Comparison of ENCODE assay signal across 7 cellular contexts in the genomic region with DNA sequence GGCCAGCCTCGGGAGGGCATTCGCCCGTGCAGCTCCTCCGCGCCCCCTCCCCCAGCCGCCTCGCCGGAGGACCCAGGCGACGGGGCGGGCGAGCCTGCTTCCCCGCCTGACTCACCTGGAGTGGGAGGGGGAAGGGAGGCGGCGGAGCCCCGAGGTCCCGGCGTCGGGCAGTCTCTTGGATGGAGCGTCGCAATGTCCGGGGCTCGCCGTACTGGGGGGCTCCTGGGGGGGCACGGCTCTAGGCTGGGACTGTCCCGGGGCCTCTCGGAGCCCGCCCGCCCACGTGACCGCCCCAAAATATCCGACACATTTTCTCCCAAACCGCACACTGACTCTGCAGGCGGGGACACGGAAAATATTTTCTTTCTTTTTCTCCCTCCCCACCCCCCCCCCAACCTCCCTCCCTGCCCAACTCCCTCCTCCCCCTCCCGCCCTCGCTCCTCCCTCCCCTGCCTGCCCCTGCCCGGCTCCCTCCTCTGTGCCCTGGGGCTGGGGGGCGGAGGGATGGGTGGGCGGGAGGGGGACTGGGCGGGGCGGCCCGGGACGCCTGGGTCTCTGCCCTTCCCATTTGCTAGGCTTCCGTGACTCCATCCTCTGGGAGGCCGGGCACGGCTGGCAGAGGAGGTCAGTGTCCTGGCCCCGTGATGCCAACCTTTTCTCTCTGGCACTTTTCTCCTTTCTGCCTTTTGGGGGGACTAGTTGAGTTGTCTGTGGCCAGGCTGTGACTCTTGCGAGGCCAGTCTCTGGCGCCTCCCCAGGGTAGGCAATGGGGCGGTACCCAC. TPM values are rescaled to one million over a fixed set of nuclear protein-coding genes. Genes with fewer than 3 reads are reported as not detected.
DNase-seq lines count a peak whose midpoint lies in the region; ATAC-seq and TF ChIP-seq lines count a peak whose summit lies in the region.

A gene (minus strand): TSS at position 351 of the 782 bp plus-strand sequence. CDS start 4,664 bp downstream, outside the sequence.

- no peaks in the 10 kb centered on the region for H3K9me3 Mint-ChIP-seq in activated T-helper 2 cell treated with anti-CD3 and anti-CD28 coated beads, Interferon-gamma antibody, Interleukin-2, Interleukin-4, amounts not matched to agents 10 μg/mL and 5 μg/mL and 100 μg/mL, durations not matched to agents 14 hours and 24 hours and 36 hours
- H3K9me3 Mint-ChIP-seq in natural killer cell: no peaks in the 10 kb centered on the region

- H3K36me3 ChIP-seq in OCI-LY3 (replicated peaks; ENCODE audit: low read depth, low read length) (no peaks in the 10 kb centered on the region), fibroblast of lung (ENCODE audit: control insufficient read depth, insufficient read depth, low read length) (peaks cover 2% of the 10 kb centered on the region), thyroid gland (peaks cover 0 to 4% of the 10 kb centered on the region in 2 donors)

- H4K20me1 ChIP-seq in OCI-LY3 (ENCODE audit: insufficient read depth, low read length) (no peaks in the 10 kb centered on the region), fibroblast of lung (ENCODE audit: control insufficient read depth, extremely low read depth, insufficient read depth, low read length) (no peaks in the 10 kb centered on the region)

- peak within 1 kb of the TSS; percentile 85 for H3K4me3 ChIP-seq in OCI-LY3 (ENCODE audit: low read length)
- peak within 1 kb of the TSS; percentile 43 to 91 (median 66) for H3K4me3 ChIP-seq in fibroblast of lung (replicated peaks in 1 of 4; ENCODE audit: control extremely low read depth in 1 of 4, insufficient read depth in 1 of 4, low read depth in 3 of 4, low read length in 4 of 4)
- peak within 1 kb of the TSS; percentile 4 to 54 (median 53) for H3K4me3 ChIP-seq in thyroid gland (replicated peaks in 1 of 3)

- peak in 1 of 2 donors; percentile 34 for TF ChIP-seq POLR2A in thyroid gland (IDR thresholded peaks at IDR 0.05)

- peak within 1 kb of the TSS; percentile 79 for H3K27ac Mint-ChIP-seq in activated T-helper 2 cell treated with anti-CD3 and anti-CD28 coated beads, Interferon-gamma antibody, Interleukin-2, Interleukin-4, amounts not matched to agents 10 μg/mL and 5 μg/mL and 100 μg/mL, durations not matched to agents 14 hours and 24 hours and 36 hours
- H3K27ac Mint-ChIP-seq in natural killer cell: peak within 1 kb of the TSS; percentile 39 to 87

- TF ChIP-seq CTCF in OCI-LY3 (IDR thresholded peaks at IDR 0.05; ENCODE audit: low read depth, low read length): no peak
- no peak for TF ChIP-seq CTCF in fibroblast of lung (conservative IDR thresholded peaks at IDR 0.05 in 1 of 2, IDR thresholded peaks at IDR 0.05 in 1 of 2; ENCODE audit: low read depth in 1 of 2, low read length in 2 of 2)
- TF ChIP-seq CTCF in natural killer cell (IDR thresholded peaks at IDR 0.05): no peak
- TF ChIP-seq CTCF in thyroid gland (IDR thresholded peaks at IDR 0.05): no peak

- H3K27ac ChIP-seq in OCI-LY3 (ENCODE audit: low read length): no peak within 1 kb of the TSS
- no peak within 1 kb of the TSS for H3K27ac ChIP-seq in fibroblast of lung (ENCODE audit: insufficient read depth, low read length)
- peak within 1 kb of the TSS; percentile 83 to 91 (median 84) for H3K27ac ChIP-seq in thyroid gland

- H3K4me2 ChIP-seq in OCI-LY3 (ENCODE audit: low read length): peak within 1 kb of the TSS; percentile 79
- peak within 1 kb of the TSS; percentile 89 for H3K4me2 ChIP-seq in fibroblast of lung (ENCODE audit: extremely low read depth, insufficient read depth, low read length)

- H2AFZ ChIP-seq in OCI-LY3 (ENCODE audit: low read depth, low read length): peak within 1 kb of the TSS; percentile 68; the same call in 1 of the 2 replicates
- peak within 1 kb of the TSS; percentile 52 for H2AFZ ChIP-seq in fibroblast of lung (ENCODE audit: low read length)

- peaks cover 2% of the 10 kb centered on the region for H3K36me3 Mint-ChIP-seq in activated T-helper 2 cell treated with anti-CD3 and anti-CD28 coated beads, Interferon-gamma antibody, Interleukin-2, Interleukin-4, amounts not matched to agents 10 μg/mL and 5 μg/mL and 100 μg/mL, durations not matched to agents 14 hours and 24 hours and 36 hours (ENCODE audit: low read depth)
- no peaks in the 10 kb centered on the region for H3K36me3 Mint-ChIP-seq in natural killer cell

- H3K4me1 Mint-ChIP-seq in activated T-helper 2 cell treated with anti-CD3 and anti-CD28 coated beads, Interferon-gamma antibody, Interleukin-2, Interleukin-4, amounts not matched to agents 10 μg/mL and 5 μg/mL and 100 μg/mL, durations not matched to agents 14 hours and 24 hours and 36 hours (ENCODE audit: low read depth): peaks cover 38% of the 10 kb centered on the region
- peaks cover 27 to 48% of the 10 kb centered on the region in 2 donors for H3K4me1 Mint-ChIP-seq in natural killer cell

- DNase-seq in activated T-helper 2 cell treated with anti-CD3 and anti-CD28 coated beads, Interferon-gamma antibody, Interleukin-2, Interleukin-4, amounts not matched to agents 10 μg/mL and 5 μg/mL and 100 μg/mL, durations not matched to agents 14 hours and 24 hours and 36 hours (ENCODE audit: low spot score): peak; percentile 39
- DNase-seq in fibroblast of lung (ENCODE audit: low read depth in 2 of 2) (peak; percentile 43 to 58), natural killer cell (peak; percentile 51), thyroid gland (peak; percentile 88), occipital lobe (lab: John Stamatoyannopoulos, UW) (no peak)

- peak within 1 kb of the TSS; percentile 78 for H3K4me3 Mint-ChIP-seq in activated T-helper 2 cell treated with anti-CD3 and anti-CD28 coated beads, Interferon-gamma antibody, Interleukin-2, Interleukin-4, amounts not matched to agents 10 μg/mL and 5 μg/mL and 100 μg/mL, durations not matched to agents 14 hours and 24 hours and 36 hours (ENCODE audit: low read depth)
- peak within 1 kb of the TSS; percentile 93 for H3K4me3 Mint-ChIP-seq in natural killer cell

- H3K4me1 ChIP-seq in OCI-LY3 (ENCODE audit: low read length) (peaks cover 22% of the 10 kb centered on the region), fibroblast of lung (ENCODE audit: control insufficient read depth, extremely low read depth, insufficient read depth, low read length) (peaks cover 19% of the 10 kb centered on the region), thyroid gland (peaks cover 32 to 46% of the 10 kb centered on the region in 2 donors)

- no peaks in the 10 kb centered on the region for H3K27me3 Mint-ChIP-seq in activated T-helper 2 cell treated with anti-CD3 and anti-CD28 coated beads, Interferon-gamma antibody, Interleukin-2, Interleukin-4, amounts not matched to agents 10 μg/mL and 5 μg/mL and 100 μg/mL, durations not matched to agents 14 hours and 24 hours and 36 hours (ENCODE audit: low read depth)
- no peaks in the 10 kb centered on the region for H3K27me3 Mint-ChIP-seq in natural killer cell (ENCODE audit: low read depth in 2 of 2)

- H3K27me3 ChIP-seq in OCI-LY3 (ENCODE audit: low read depth, low read length): peaks cover 32% of the 10 kb centered on the region
- peaks cover 7% of the 10 kb centered on the region for H3K27me3 ChIP-seq in fibroblast of lung (ENCODE audit: control insufficient read depth, insufficient read depth, low read length)
- no peaks in the 10 kb centered on the region for H3K27me3 ChIP-seq in thyroid gland

- H3K9ac ChIP-seq in OCI-LY3 (ENCODE audit: low read length): peak within 1 kb of the TSS; percentile 67
- peak within 1 kb of the TSS; percentile 58 for H3K9ac ChIP-seq in fibroblast of lung (ENCODE audit: insufficient read depth, low read length)

- WGBS in thyroid gland, 2 donors: 0% methylated on average over 16 to 20 of the region's 51 CpGs

- no peaks in the 10 kb centered on the region for H3K9me3 ChIP-seq in OCI-LY3 (ENCODE audit: insufficient read depth, low read length)
- H3K9me3 ChIP-seq in fibroblast of lung (ENCODE audit: control insufficient read depth, insufficient read depth, low read depth, low read length): no peaks in the 10 kb centered on the region
- no peaks in the 10 kb centered on the region for H3K9me3 ChIP-seq in thyroid gland

- ATAC-seq in GM19463 (IDR thresholded peaks at IDR 0.05; ENCODE audit: unreplicated experiment): peak; percentile 45
- peak; percentile 76 to 81 (median 80) for ATAC-seq in natural killer cell

- intact Hi-C loops in activated T-helper 2 cell treated with anti-CD3 and anti-CD28 coated beads, Interferon-gamma antibody, Interleukin-2, Interleukin-4, amounts not matched to agents 10 μg/mL and 5 μg/mL and 100 μg/mL, durations not matched to agents 14 hours and 24 hours and 36 hours (cut with micrococcal nuclease): loop anchor here (1.0 to 2.0 kb wide), 2 partner anchors 11 to 21 kb away; a partner anchor contains a TSS
- intact Hi-C loops in natural killer cell (cut with micrococcal nuclease): loop anchor here (1.0 kb wide), 1 partner anchor 12 kb away; no protein-coding TSS in a partner anchor
- intact Hi-C loops in thyroid gland (cut with DNase I): no loop called here

- H3K79me2 ChIP-seq in OCI-LY3 (ENCODE audit: low read length) (no peaks in the 10 kb centered on the region), fibroblast of lung (ENCODE audit: control insufficient read depth, insufficient read depth, low read length) (no peaks in the 10 kb centered on the region)

RNA-seq across cellular contexts. Expression of the gene that starts here (rescaled TPM):
- total RNA-seq in activated T-helper 2 cell treated with anti-CD3 and anti-CD28 coated beads, Interferon-gamma antibody, Interleukin-2, Interleukin-4, amounts not matched to agents 10 μg/mL and 5 μg/mL and 100 μg/mL, durations not matched to agents 14 hours and 24 hours and 36 hours: 38.5 and 40.1 TPM in 2 replicates
- total RNA-seq in fibroblast of lung (26.7 and 51.4 TPM in 2 replicates), natural killer cell (10 to 100 TPM; 24.0 to 30.6 (median 27.5) TPM), thyroid gland (10 to 100 TPM; 13.6 to 27.7 (median 23.8) TPM), occipital lobe (7.6 TPM)
- polyA plus RNA-seq in fibroblast of lung: 26.9 and 30.4 TPM in 2 replicates
- polyA plus RNA-seq in fibroblast of lung (2012): 38.1 and 47.4 TPM in 2 replicates
- polyA minus RNA-seq in fibroblast of lung (ENCODE audit: low replicate concordance): 83.5 and 87.1 TPM in 2 replicates

Comparison
In these comparisons a context has a peak if more than half of its experiments do, and no peak if none do; other contexts are left out.
1. H3K27ac ChIP-seq: peak in thyroid gland (3 of 3); none in OCI-LY3 (single experiment) and fibroblast of lung (single experiment).
2. Peak in every context shown above with its lines, with median percentiles within 50 percentile points of each other: H3K4me3 ChIP-seq.